In the genomic region with DNA sequence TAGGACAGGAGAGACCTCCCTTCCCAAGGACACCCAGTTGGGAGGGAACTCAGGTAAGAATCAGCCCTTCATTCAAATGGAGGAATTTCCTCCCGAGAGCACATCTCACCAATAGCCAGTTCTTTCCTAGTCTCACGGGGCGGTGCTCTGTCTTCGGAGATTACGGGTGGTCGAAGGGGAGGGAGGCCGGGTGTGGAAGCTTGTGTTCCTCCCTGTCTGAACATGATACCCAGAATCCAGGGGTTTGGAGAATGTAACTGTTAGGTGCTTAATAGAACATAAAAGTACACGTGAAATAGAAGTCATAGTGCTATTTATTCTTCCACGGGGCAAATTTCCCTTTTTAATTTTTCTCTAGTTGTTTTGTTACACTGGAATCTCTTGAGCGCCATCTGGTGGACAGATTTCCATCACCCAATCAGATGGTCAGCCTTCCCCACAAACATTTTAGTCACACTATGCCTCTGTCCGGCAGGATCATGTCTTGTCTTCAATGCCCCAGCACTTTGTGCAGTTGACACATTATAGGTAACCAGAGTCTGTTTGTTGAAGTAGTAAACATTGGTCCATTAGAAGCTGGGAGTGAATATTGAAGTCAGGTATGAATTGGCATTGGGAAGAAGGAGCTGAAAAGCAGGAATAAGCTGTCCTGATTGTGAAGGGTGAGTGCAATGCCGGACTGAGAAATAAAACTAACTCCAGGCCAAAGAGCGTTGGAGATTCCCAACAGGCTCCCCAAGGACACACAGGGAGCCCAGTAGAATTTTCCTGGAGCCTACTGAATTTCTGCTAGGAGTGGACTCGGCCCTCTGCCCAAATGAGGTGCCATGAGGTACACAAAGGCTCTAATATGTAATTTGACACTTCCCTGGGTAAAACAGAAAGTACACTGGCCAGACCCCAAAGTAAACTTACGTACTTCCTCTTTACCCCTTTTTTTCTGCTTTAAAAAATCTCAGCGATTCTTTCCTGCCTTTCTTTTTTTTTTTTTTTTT, we compare ENCODE assay signal across 8 cellular contexts. TPM values are rescaled to one million over a fixed set of nuclear protein-coding genes. Genes with fewer than 3 reads are reported as not detected.
A peak's percentile ranks its signal among the peaks of the same experiment; 100 is the strongest.
DNase-seq lines count a peak whose midpoint lies in the region; ATAC-seq and TF ChIP-seq lines count a peak whose summit lies in the region.

No MANE protein-coding gene starts in this region.

- H3K9ac ChIP-seq in H9 (ENCODE audit: extremely low read depth, insufficient read length, low read length) = no peak overlapping the region

- no peak overlapping the region for H2BK5ac ChIP-seq in H9 (ENCODE audit: insufficient read length, low read length)

- no peaks in the 10 kb centered on the region for H3K36me3 Mint-ChIP-seq in H9 (ENCODE audit: insufficient read depth in 1 of 3, low read depth in 3 of 3)

- in situ Hi-C loops in Caki2 (cut with HindIII; ENCODE audit: low pct_unique_long_range_greater_than_20kb, low sequenced_read_pairs) = no loop called here

- no peak overlapping the region for H4K91ac ChIP-seq in H9 (ENCODE audit: insufficient read length, low read depth, low read length)

- no peaks in the 10 kb centered on the region for H3K27me3 Mint-ChIP-seq in H9 (ENCODE audit: low read depth)

- intact Hi-C loops in ascending aorta (cut with DNase I) = loop anchor here (1.0 kb wide), 1 partner anchor 62 kb away; no protein-coding TSS in a partner anchor

- no peak overlapping the region for H3K4ac ChIP-seq in H9 (ENCODE audit: low read depth, low read length)

- no peaks in the 10 kb centered on the region for H4K20me1 ChIP-seq in H9 (ENCODE audit: control insufficient read depth, insufficient read depth, insufficient read length)
- H4K20me1 ChIP-seq in hepatocyte (ENCODE audit: insufficient read depth, poor library complexity, severe bottlenecking) = no peaks in the 10 kb centered on the region

- H2AFZ ChIP-seq in H9 (ENCODE audit: low read length) (no peak overlapping the region), hepatocyte (peak overlapping the region; percentile 90)

- no peak overlapping the region for H4K8ac ChIP-seq in H9 (replicated peaks; ENCODE audit: insufficient read length, low read depth, low read length)

- no peaks in the 10 kb centered on the region; a peak in 1 of 5 replicates for H3K9me3 Mint-ChIP-seq in H9

- H3K23ac ChIP-seq in H9 (ENCODE audit: insufficient read length, low read depth, low read length) = no peak overlapping the region

- H2AK5ac ChIP-seq in H9 (ENCODE audit: insufficient read length, low read length) = no peak overlapping the region

- H3K14ac ChIP-seq in H9 (ENCODE audit: insufficient read depth, low read length) = no peak overlapping the region

- peak overlapping the region; percentile 7 for H3K4me2 ChIP-seq in H9 (ENCODE audit: insufficient read depth, insufficient read length, low read length)
- H3K4me2 ChIP-seq in hepatocyte = peak overlapping the region; percentile 79

- no peak overlapping the region for H2BK12ac ChIP-seq in H9 (ENCODE audit: insufficient read length, low read depth, low read length)

- H3K23me2 ChIP-seq in H9 (ENCODE audit: insufficient read length, low read depth, low read length, poor library complexity, severe bottlenecking) = no peaks in the 10 kb centered on the region

- no peak overlapping the region for H2BK120ac ChIP-seq in H9 (ENCODE audit: low read depth, low read length, poor library complexity, severe bottlenecking)

- H3K27ac Mint-ChIP-seq in H9 = peak overlapping the region; percentile 49 to 88 (median 75); a peak in 5 of 7 replicates

- no peak for ATAC-seq in HG03521 (IDR thresholded peaks at IDR 0.05; ENCODE audit: unreplicated experiment)

- H3K79me2 ChIP-seq in H9 (ENCODE audit: insufficient read depth, low read length) = no peaks in the 10 kb centered on the region
- H3K79me2 ChIP-seq in hepatocyte = no peaks in the 10 kb centered on the region

- peak overlapping the region; percentile 56 to 58 for H3K4me3 ChIP-seq in ascending aorta
- peak overlapping the region; percentile 28 for H3K4me3 ChIP-seq in hepatocyte
- H3K4me3 ChIP-seq in retinal pigment epithelial cell (ENCODE audit: low read length) = peak overlapping the region; percentile 55

- DNase-seq in Caki2 (ENCODE audit: low read depth) (peak; percentile 73), H9 (peak; percentile 90), NCI-H146 (lab: John Stamatoyannopoulos, UW) (peak; percentile 70), T-helper 2 cell (peak in 3 of 5 experiments; percentile 28 to 69 (median 38)), ascending aorta (ENCODE audit: low spot score in 2 of 2) (peak; percentile 21 to 93), hepatocyte (ENCODE audit: low spot score) (peak; percentile 92), retinal pigment epithelial cell (ENCODE audit: low read depth) (peak; percentile 46)

- no peak overlapping the region for H2BK15ac ChIP-seq in H9 (ENCODE audit: low read depth, low read length)

- H3K36me3 ChIP-seq in ascending aorta (no peaks in the 10 kb centered on the region), hepatocyte (replicated peaks; ENCODE audit: insufficient read depth, low read depth) (no peaks in the 10 kb centered on the region)

- H3K9me2 ChIP-seq in hepatocyte (replicated peaks; ENCODE audit: insufficient read depth) = no peaks in the 10 kb centered on the region

- H3K4me1 ChIP-seq in H9 (ENCODE audit: insufficient read depth, low read length) = peaks cover 15% of the 10 kb centered on the region
- peaks cover 0 to 4% of the 10 kb centered on the region in 2 donors for H3K4me1 ChIP-seq in ascending aorta
- H3K4me1 ChIP-seq in hepatocyte (ENCODE audit: insufficient read depth) = peaks cover 8% of the 10 kb centered on the region

- TF ChIP-seq CTCF in H9 (conservative IDR thresholded peaks at IDR 0.05) (peak; percentile 96), ascending aorta (IDR thresholded peaks at IDR 0.05) (peak; percentile 64 to 87 (median 74)), hepatocyte (IDR thresholded peaks at IDR 0.05; ENCODE audit: poor library complexity) (peak; percentile 94), retinal pigment epithelial cell (conservative IDR thresholded peaks at IDR 0.05; ENCODE audit: low read depth, low read length) (peak; percentile 77)

- H3K56ac ChIP-seq in H9 (ENCODE audit: insufficient read length, low read depth, low read length) = no peak overlapping the region

- H3T11ph ChIP-seq in H9 (ENCODE audit: low read length) = no peak overlapping the region

- H3K18ac ChIP-seq in H9 (ENCODE audit: insufficient read length, low read depth, low read length) = no peak overlapping the region

- H2BK20ac ChIP-seq in H9 (ENCODE audit: low read depth, low read length, poor library complexity, severe bottlenecking) = no peak overlapping the region

- no peaks in the 10 kb centered on the region for H3K79me1 ChIP-seq in H9 (ENCODE audit: insufficient read depth, low read depth, low read length, poor library complexity, severe bottlenecking)

- no peak overlapping the region for H3K27ac ChIP-seq in H9 (ENCODE audit: insufficient read length, low read depth, low read length)
- peak overlapping the region; percentile 9 to 55 for H3K27ac ChIP-seq in ascending aorta
- peak overlapping the region; percentile 36 for H3K27ac ChIP-seq in hepatocyte

- peak overlapping the region; percentile 68 to 74 for H3K4me3 Mint-ChIP-seq in H9

- no peak overlapping the region for H4K5ac ChIP-seq in H9 (ENCODE audit: insufficient read length, low read depth, low read length)

- H3K4me1 Mint-ChIP-seq in H9 = peaks cover 47 to 48% of the 10 kb centered on the region in 2 experiments

- H3K27me3 ChIP-seq in H9 (ENCODE audit: insufficient read depth, low read length) = no peaks in the 10 kb centered on the region
- H3K27me3 ChIP-seq in ascending aorta = no peaks in the 10 kb centered on the region
- no peaks in the 10 kb centered on the region for H3K27me3 ChIP-seq in hepatocyte

- no peaks in the 10 kb centered on the region for H3K9me3 ChIP-seq in H9 (ENCODE audit: control insufficient read depth, low read depth, low read length)
- H3K9me3 ChIP-seq in ascending aorta = no peaks in the 10 kb centered on the region
- H3K9me3 ChIP-seq in hepatocyte (ENCODE audit: low read depth) = no peaks in the 10 kb centered on the region

- no CpG with 5 or more reads among the region's 16 CpGs for WGBS in H9 (ENCODE audit: extremely low coverage, insufficient read length, low lambda C conversion rate)
- WGBS in hepatocyte (ENCODE audit: low lambda C conversion rate, missing lambda C conversion rate) = 21% methylated on average over 16 of the region's 16 CpGs

RNA-seq across cellular contexts. Expression of a gene that starts 27.6 kb away (rescaled TPM):
- total RNA-seq in Caki2 (2014; rRNA removed; shearing (Covaris generic); ENCODE audit: low replicate concordance) = 1.6 TPM in 1 of 2 replicates, not detected in the other
- total RNA-seq in H9 (2021) (17.4 and 17.9 TPM in 2 replicates), ascending aorta (0.11 TPM), hepatocyte (7.3 and 7.5 TPM in 2 replicates)
- 0.58 and 0.88 TPM in 2 replicates for polyA plus RNA-seq in hepatocyte

RNA-seq across cellular contexts. Expression of a gene that starts 36.1 kb away (rescaled TPM):
- total RNA-seq in Caki2 (2014; rRNA removed; shearing (Covaris generic); ENCODE audit: low replicate concordance) = 60.8 and 74.9 TPM in 2 replicates
- total RNA-seq in H9 (2021) (458 and 485 TPM in 2 replicates), ascending aorta (61.7 TPM), hepatocyte (138 and 181 TPM in 2 replicates)
- 144 and 167 TPM in 2 replicates for polyA plus RNA-seq in hepatocyte

Comparison
In these comparisons a context has a peak if more than half of its experiments do, and no peak if none do; other contexts are left out.
1. DNase-seq: peak in every context shown above with its lines; median percentile 92 in hepatocyte; 90 in H9; 73 in Caki2; 70 in NCI-H146; 57 in ascending aorta; 46 in retinal pigment epithelial cell; 38 in T-helper 2 cell.